In the genomic region with DNA sequence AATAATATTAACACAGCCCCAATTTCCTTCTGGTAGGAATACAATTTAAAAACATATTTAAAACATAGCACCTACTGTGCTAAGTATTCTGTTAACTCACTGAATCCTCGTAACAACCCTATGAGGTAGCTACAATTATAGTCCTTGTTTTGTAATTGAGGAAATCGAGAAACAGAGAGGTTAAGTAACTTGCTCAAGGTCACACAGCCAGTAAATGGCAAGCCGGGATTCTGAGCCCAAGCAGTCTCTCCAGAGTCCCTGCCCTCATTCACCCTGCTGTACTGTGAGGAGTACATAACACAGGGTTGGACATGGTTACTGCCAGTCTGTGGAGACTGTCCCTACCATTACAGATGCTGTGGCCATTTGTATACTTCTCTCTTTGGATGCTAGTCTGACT, we compare ENCODE assay signal across 23 cellular contexts. TPM values are rescaled to one million over a fixed set of nuclear protein-coding genes. Genes with fewer than 3 reads are reported as not detected.
A peak's percentile ranks its signal among the peaks of the same experiment; 100 is the strongest.
DNase-seq lines count a peak whose midpoint lies in the region; ATAC-seq, FAIRE-seq and TF ChIP-seq lines count a peak whose summit lies in the region.
"Had no signal": no experiment of that assay in that cellular context is flagged by ENCODE, and none has a peak within 500 bp of the region (broad histone marks: within the 10 kb centered on the region; RNA-seq: fewer than 3 reads in every experiment).

No MANE protein-coding gene starts in this region.

- TF ChIP-seq CTCF in HepG2 (CRISPR knock-in tag; IDR thresholded peaks at IDR 0.05) (no peak), right lobe of liver (IDR thresholded peaks at IDR 0.05) (no peak), HEK293 (tag by site-specific recombination; IDR thresholded peaks at IDR 0.05) (no peak), K562 (IDR thresholded peaks at IDR 0.05 in 2 of 3, conservative IDR thresholded peaks at IDR 0.05 in 1 of 3; ENCODE audit: insufficient read depth in 2 of 3, low read depth in 1 of 3, low read length in 3 of 3) (no peak), osteoblast (IDR thresholded peaks at IDR 0.05; ENCODE audit: extremely low read depth, low read depth, low read length) (no peak)

- intact Hi-C loops in HepG2 (cut with micrococcal nuclease; ENCODE audit: unreplicated experiment), result no loop called here
- intact Hi-C loops in right lobe of liver (cut with DNase I), result no loop called here
- intact Hi-C loops in K562 (cut with micrococcal nuclease), result no loop called here

- TF ChIP-seq POLR2A in HepG2 (IDR thresholded peaks at IDR 0.05; ENCODE audit: insufficient read depth in 1 of 2, low read depth in 2 of 2, low read length in 2 of 2) (no peak), right lobe of liver (IDR thresholded peaks at IDR 0.05) (no peak), K562 (conservative IDR thresholded peaks at IDR 0.05) (no peak)

- no peaks in the 10 kb centered on the region for H3K27me3 ChIP-seq in HepG2 (ENCODE audit: control insufficient read depth in 1 of 2, insufficient read depth in 2 of 2, low read length in 2 of 2)
- no peaks in the 10 kb centered on the region for H3K27me3 ChIP-seq in right lobe of liver
- H3K27me3 ChIP-seq in K562 (ENCODE audit: control insufficient read depth in 2 of 2, insufficient read depth in 2 of 2, low read length in 2 of 2), result no peaks in the 10 kb centered on the region
- H3K27me3 ChIP-seq in osteoblast (ENCODE audit: insufficient read depth, low read length), result no peaks in the 10 kb centered on the region
- H3K27me3 ChIP-seq: BLaER1 treated with 17β-estradiol and CSF1 and Interleukin-3, amounts not matched to agents 10 nM and 100 nM had no signal

- H4K20me1 ChIP-seq in HepG2 (ENCODE audit: insufficient read depth, low read length) (no peaks in the 10 kb centered on the region), K562 (replicated peaks; ENCODE audit: control insufficient read depth, insufficient read depth, low read length) (no peaks in the 10 kb centered on the region; the same call in 1 of the 2 replicates), osteoblast (ENCODE audit: insufficient read depth, low read length) (no peaks in the 10 kb centered on the region)

- H3K79me2 ChIP-seq in HepG2 (ENCODE audit: insufficient read depth, low read length) (no peaks in the 10 kb centered on the region), K562 (ENCODE audit: control insufficient read depth, insufficient read depth, low read length) (no peaks in the 10 kb centered on the region), osteoblast (ENCODE audit: insufficient read depth, low read length) (no peaks in the 10 kb centered on the region)

- FAIRE-seq in HepG2 (lab: Jason Lieb, UNC) (no peak), K562 (lab: Jason Lieb, UNC) (no peak)
- FAIRE-seq: A204.1, D721Med, G401.6, GM12891, GM19239 had no signal

- WGBS in HepG2 (ENCODE audit: low lambda C conversion rate), result 73% methylated on average over 3 of the region's 3 CpGs
- 89% methylated on average over 3 of the region's 3 CpGs for WGBS in right lobe of liver (ENCODE audit: insufficient coverage, low coverage, low lambda C conversion rate, missing lambda C conversion rate)
- WGBS in K562 (ENCODE audit: insufficient coverage, low coverage, missing lambda C conversion rate), result 14% methylated on average over 3 of the region's 3 CpGs

- no peak overlapping the region for H3K4me3 ChIP-seq in HepG2 (replicated peaks in 1 of 3; ENCODE audit: insufficient read depth in 1 of 3, low read depth in 2 of 3, low read length in 3 of 3)
- H3K4me3 ChIP-seq in right lobe of liver, result no peak overlapping the region
- no peak overlapping the region for H3K4me3 ChIP-seq in HEK293 (ENCODE audit: low read depth, low read length)
- H3K4me3 ChIP-seq in K562, result no peak overlapping the region
- H3K4me3 ChIP-seq in osteoblast (ENCODE audit: insufficient read depth, low read length), result no peak overlapping the region
- H3K4me3 ChIP-seq: BLaER1 treated with 17β-estradiol and CSF1 and Interleukin-3, amounts not matched to agents 10 nM and 100 nM had no signal

- H3K9me1 ChIP-seq in K562 (ENCODE audit: control insufficient read depth, insufficient read depth, low read length), result no peaks in the 10 kb centered on the region

- peaks cover 31% of the 10 kb centered on the region for H3K4me1 ChIP-seq in HepG2 (ENCODE audit: insufficient read depth, low read length)
- H3K4me1 ChIP-seq in right lobe of liver, result peaks cover 0 to 6% (median 0%) of the 10 kb centered on the region in 4 donors
- no peaks in the 10 kb centered on the region for H3K4me1 ChIP-seq in HEK293 (ENCODE audit: control insufficient read depth, insufficient read depth, low read length)
- peaks cover 0 to 5% of the 10 kb centered on the region in 2 experiments; a peak in 2 of 5 replicates for H3K4me1 ChIP-seq in K562 (replicated peaks in 1 of 2; ENCODE audit: control insufficient read depth in 2 of 2, insufficient read depth in 2 of 2, low read length in 2 of 2)
- peaks cover 6% of the 10 kb centered on the region for H3K4me1 ChIP-seq in osteoblast (ENCODE audit: insufficient read depth, low read length)
- H3K4me1 ChIP-seq: Caco-2 had no signal

- in situ Hi-C loops in HepG2 (cut with HindIII; ENCODE audit: extremely low pct_ligation_motif_present, low pct_unique_long_range_greater_than_20kb), result loop anchor here (25.0 kb wide), 1 partner anchor 617 kb away; no protein-coding TSS in a partner anchor
- in situ Hi-C loops in K562 (cut with MboI), result no loop called here

- H3K36me3 ChIP-seq in HepG2 (replicated peaks in 1 of 2; ENCODE audit: control insufficient read depth in 1 of 2, insufficient read depth in 2 of 2, low read length in 2 of 2) (peaks cover 0 to 4% of the 10 kb centered on the region in 2 experiments; a peak in 1 of 5 replicates), right lobe of liver (peaks cover 0 to 11% (median under 1%) of the 10 kb centered on the region in 4 donors), HEK293 (ENCODE audit: control insufficient read depth in 2 of 2, insufficient read depth in 1 of 2, low read length in 2 of 2) (peaks cover 0 to 20% of the 10 kb centered on the region in 2 experiments; a peak in 1 of 3 replicates), K562 (ENCODE audit: control insufficient read depth, insufficient read depth, low read length) (peaks cover 9% of the 10 kb centered on the region; the same call in 1 of the 3 replicates), osteoblast (ENCODE audit: insufficient read depth, low read length) (peaks cover 7% of the 10 kb centered on the region)

- no peak for TF ChIP-seq EP300 in HepG2 (IDR thresholded peaks at IDR 0.05; ENCODE audit: low read depth in 2 of 2, low read length in 2 of 2)
- TF ChIP-seq EP300 in HepG2 (CRISPR knock-in tag; IDR thresholded peaks at IDR 0.05; ENCODE audit: borderline replicate concordance), result no peak
- TF ChIP-seq EP300 in K562 (IDR thresholded peaks at IDR 0.05; ENCODE audit: low read length), result no peak

- H3K27ac ChIP-seq in HepG2 (ENCODE audit: extremely low read length, insufficient read depth, low read length) (no peak overlapping the region), right lobe of liver (no peak overlapping the region), HEK293 (ENCODE audit: extremely low read depth, low read depth, low read length) (no peak overlapping the region), K562 (ENCODE audit: extremely low read depth, low read depth, low read length) (no peak overlapping the region), osteoblast (ENCODE audit: low read depth, low read length) (no peak overlapping the region)
- H3K27ac ChIP-seq: BLaER1 treated with 17β-estradiol and CSF1 and Interleukin-3, amounts not matched to agents 10 nM and 100 nM; C4-2B had no signal

- H3K4me2 ChIP-seq in HepG2 (ENCODE audit: low read depth, low read length) (no peak overlapping the region), K562 (ENCODE audit: insufficient read depth, low read length) (no peak overlapping the region), osteoblast (ENCODE audit: insufficient read depth, low read length) (no peak overlapping the region)
- H3K4me2 ChIP-seq: BLaER1 treated with 17β-estradiol and CSF1 and Interleukin-3, amounts not matched to agents 10 nM and 100 nM had no signal

- CTCF ChIA-PET in HepG2 (lab: Yijun Ruan, JAX; ENCODE audit: low intra/inter-chr PET ratio, low total read pairs), result no interaction called here
- CTCF ChIA-PET in HEK293 (lab: Yijun Ruan, JAX), result interaction anchor here (0.6 to 0.8 kb wide), 2 partner anchors 42 to 494 kb away, joined by 3 to 5 read pairs; no protein-coding TSS in a partner anchor
- CTCF ChIA-PET in K562 (lab: Yijun Ruan, JAX; ENCODE audit: low intra/inter-chr PET ratio), result no interaction called here

- POLR2A ChIA-PET in HepG2 (lab: Yijun Ruan, JAX), result no interaction called here
- POLR2A ChIA-PET in HEK293 (lab: Yijun Ruan, JAX), result no interaction called here
- POLR2A ChIA-PET in K562 (lab: Yijun Ruan, JAX), result no interaction called here

- H2AFZ ChIP-seq in HepG2 (ENCODE audit: low read length) (no peak overlapping the region), K562 (ENCODE audit: low read depth, low read length) (no peak overlapping the region), osteoblast (ENCODE audit: low read length) (no peak overlapping the region)

- H3K9ac ChIP-seq in HepG2 (ENCODE audit: insufficient read depth, low read depth, low read length) (no peak overlapping the region), K562 (ENCODE audit: insufficient read depth in 1 of 2, low read depth in 2 of 2, low read length in 2 of 2) (no peak overlapping the region)
- H3K9ac ChIP-seq: BLaER1 treated with 17β-estradiol and CSF1 and Interleukin-3, amounts not matched to agents 10 nM and 100 nM had no signal

- TF ChIP-seq RAD21 in HepG2 (CRISPR knock-in tag; IDR thresholded peaks at IDR 0.05), result no peak
- no peak for TF ChIP-seq RAD21 in K562 (CRISPR knock-in tag; conservative IDR thresholded peaks at IDR 0.05 in 1 of 2, IDR thresholded peaks at IDR 0.05 in 1 of 2)

- no peak for DNase-seq in HepG2 (ENCODE audit: low spot score)
- no peak for DNase-seq in right lobe of liver
- no peak for DNase-seq in K562 (ENCODE audit: extremely low read depth in 1 of 4, low spot score in 3 of 4)
- peak; percentile 34 for DNase-seq in osteoblast (ENCODE audit: insufficient read length, low spot score, missing footprints)
- no peak for DNase-seq in NCI-H774 (lab: John Stamatoyannopoulos, UW)
- no peak for DNase-seq in NK-92 (lab: John Stamatoyannopoulos, UW; ENCODE audit: unreplicated experiment)
- DNase-seq: 8988T; AML-193; Caco-2; Calu3; CD4-positive, alpha-beta T cell; CD8-positive, alpha-beta T cell; DMS79 treated with DMSO at 0.1 percent for 48 hours; GF-D8 had no signal

- ATAC-seq in HepG2, result no peak
- ATAC-seq in right lobe of liver, result no peak
- ATAC-seq in K562, result no peak
- ATAC-seq in HG03196 (IDR thresholded peaks at IDR 0.05; ENCODE audit: unreplicated experiment), result no peak
- ATAC-seq: CD8-positive, alpha-beta T cell had no signal

- H3K9me3 ChIP-seq in HepG2 (ENCODE audit: low read length) (no peaks in the 10 kb centered on the region), right lobe of liver (no peaks in the 10 kb centered on the region), HEK293 (ENCODE audit: control insufficient read depth, insufficient read depth, low read depth, low read length) (no peaks in the 10 kb centered on the region), K562 (replicated peaks; ENCODE audit: control insufficient read depth, insufficient read depth, low read depth, low read length) (no peaks in the 10 kb centered on the region), osteoblast (ENCODE audit: low read depth, low read length) (no peaks in the 10 kb centered on the region)
- H3K9me3 ChIP-seq: BLaER1 treated with 17β-estradiol and CSF1 and Interleukin-3, amounts not matched to agents 10 nM and 100 nM; Caco-2 had no signal

- no TSS peak for BruUV-seq in HepG2 (replicated peaks; lab: Mats Ljungman, UMichigan)
- no TSS peak for BruUV-seq in K562 (replicated peaks; lab: Mats Ljungman, UMichigan)

RNA-seq across cellular contexts. Expression of gene SUDS3, which starts 44.3 kb away (rescaled TPM):
- 33.1 and 37.8 TPM in 2 replicates for total RNA-seq in HepG2 (2016; rRNA removed; fragmentation: Illumina TruSeq; extraction: Trizol)
- total RNA-seq in HepG2 (2016; cell fraction: cytosol; rRNA removed; fragmentation: Illumina TruSeq; extraction: Trizol; ENCODE audit: low read depth), result 4.5 and 5.5 TPM in 2 replicates
- 32.2 and 39.3 TPM in 2 replicates for total RNA-seq in HepG2 (2016; cell fraction: insoluble cytoplasmic fraction; rRNA removed; fragmentation: Illumina TruSeq; extraction: Trizol)
- total RNA-seq in HepG2 (2016; cell fraction: membrane; rRNA removed; fragmentation: Illumina TruSeq; extraction: Trizol), result 14.7 and 16.1 TPM in 2 replicates
- total RNA-seq in HepG2 (2016; cell fraction: nucleus; rRNA removed; fragmentation: Illumina TruSeq; extraction: Trizol), result 27.5 and 30.8 TPM in 2 replicates
- 17.7 and 20.2 TPM in 2 replicates for polyA plus RNA-seq in HepG2 (2011; rRNA removed)
- polyA plus RNA-seq in HepG2 (2011; cell fraction: cytosol; rRNA removed), result 8.1 and 11.4 TPM in 2 replicates
- 25.3 and 28.4 TPM in 2 replicates for polyA plus RNA-seq in HepG2 (2011; cell fraction: nucleus; rRNA removed)
- polyA plus RNA-seq in HepG2 (2012), result 12.1 and 13.1 TPM in 2 replicates
- 3.0 and 3.4 TPM in 2 replicates for polyA plus RNA-seq in HepG2 (2016; cell fraction: cytosol; fragmentation: Illumina TruSeq; extraction: Trizol; ENCODE audit: low read depth)
- 29.2 and 31.0 TPM in 2 replicates for polyA plus RNA-seq in HepG2 (2016; cell fraction: insoluble cytoplasmic fraction; fragmentation: Illumina TruSeq; extraction: Trizol; ENCODE audit: low read depth)
- 7.8 and 8.6 TPM in 2 replicates for polyA plus RNA-seq in HepG2 (2016; cell fraction: membrane; fragmentation: Illumina TruSeq; extraction: Trizol; ENCODE audit: low read depth)
- polyA plus RNA-seq in HepG2 (2016; cell fraction: nucleus; fragmentation: Illumina TruSeq; extraction: Trizol; ENCODE audit: insufficient read depth, low read depth), result 37.3 and 40.5 TPM in 2 replicates
- polyA minus RNA-seq in HepG2 (2011; rRNA and poly(A)+ RNA removed; ENCODE audit: low replicate concordance), result 19.1 and 23.0 TPM in 2 replicates
- 10.3 and 12.4 TPM in 2 replicates for polyA minus RNA-seq in HepG2 (2011; cell fraction: cytosol; rRNA and poly(A)+ RNA removed)
- 28.8 and 31.8 TPM in 2 replicates for polyA minus RNA-seq in HepG2 (2011; cell fraction: nucleus; rRNA and poly(A)+ RNA removed)
- 10 to 100 TPM in 5 of 6 experiments, 1 to 10 TPM in 1; 9.7 to 15.9 (median 13.6) TPM for total RNA-seq in right lobe of liver
- total RNA-seq in K562 (2011; cell fraction: chromatin; rRNA removed; ENCODE audit: low replicate concordance), result 42.9 and 58.5 TPM in 2 replicates
- total RNA-seq in K562 (2011; cell fraction: nucleolus; rRNA removed), result 29.9 and 31.8 TPM in 2 replicates
- total RNA-seq in K562 (2011; cell fraction: nucleoplasm; rRNA removed), result 77.4 and 101 TPM in 2 replicates
- 20.3 and 23.1 TPM in 2 replicates for total RNA-seq in K562 (2014; rRNA removed)
- total RNA-seq in K562 (2014; rRNA removed; fragmentation: Illumina TruSeq; extraction: Trizol), result 29.1 and 29.3 TPM in 2 replicates
- total RNA-seq in K562 (2015; rRNA removed; fragmentation: Illumina TruSeq; extraction: Trizol), result 28.5 and 29.3 TPM in 2 replicates
- total RNA-seq in K562 (2021), result 20.9 and 23.3 TPM in 2 replicates
- polyA plus RNA-seq in K562 (2011; rRNA removed), result 25.7 and 30.5 TPM in 2 replicates
- polyA plus RNA-seq in K562 (2011; cell fraction: cytosol; rRNA removed), result 9.6 and 19.5 TPM in 2 replicates
- 29.9 and 36.5 TPM in 2 replicates for polyA plus RNA-seq in K562 (2011; cell fraction: nucleus; rRNA removed)
- polyA plus RNA-seq in K562 (2012), result 14.6 and 23.5 TPM in 2 replicates
- polyA plus RNA-seq in K562 (2014; fragmentation: Illumina TruSeq; extraction: Trizol), result 19.6 and 24.0 TPM in 2 replicates
- 10 to 100 TPM in 1 of 2 experiments, 1 to 10 TPM in 1; 6.6 to 11.8 TPM for polyA plus RNA-seq in K562 (2014; fragmentation: Nextera tagmentation; extraction: Ambion mirVana)
- 20.6 and 24.2 TPM in 2 replicates for polyA plus RNA-seq in K562 (2014; rRNA removed)
- 26.7 and 28.3 TPM in 2 replicates for polyA minus RNA-seq in K562 (2011; rRNA and poly(A)+ RNA removed)
- 13.2 and 16.8 TPM in 2 replicates for polyA minus RNA-seq in K562 (2011; cell fraction: cytosol; rRNA and poly(A)+ RNA removed)
- polyA minus RNA-seq in K562 (2011; cell fraction: nucleus; rRNA and poly(A)+ RNA removed), result 12.0 and 17.3 TPM in 2 replicates
- total RNA-seq in osteoblast, result 25.9 and 29.7 TPM in 2 replicates

RNA-seq across cellular contexts. Expression of gene TAOK3, which starts 48.0 kb away (rescaled TPM):
- 12.3 and 16.5 TPM in 2 replicates for total RNA-seq in HepG2 (2016; rRNA removed; fragmentation: Illumina TruSeq; extraction: Trizol)
- total RNA-seq in HepG2 (2016; cell fraction: cytosol; rRNA removed; fragmentation: Illumina TruSeq; extraction: Trizol; ENCODE audit: low read depth), result 2.5 and 3.7 TPM in 2 replicates
- total RNA-seq in HepG2 (2016; cell fraction: insoluble cytoplasmic fraction; rRNA removed; fragmentation: Illumina TruSeq; extraction: Trizol), result 10.0 and 19.2 TPM in 2 replicates
- total RNA-seq in HepG2 (2016; cell fraction: membrane; rRNA removed; fragmentation: Illumina TruSeq; extraction: Trizol), result 6.8 and 6.9 TPM in 2 replicates
- 14.9 and 15.7 TPM in 2 replicates for total RNA-seq in HepG2 (2016; cell fraction: nucleus; rRNA removed; fragmentation: Illumina TruSeq; extraction: Trizol)
- polyA plus RNA-seq in HepG2 (2011; rRNA removed), result 8.5 and 10.4 TPM in 2 replicates
- polyA plus RNA-seq in HepG2 (2011; cell fraction: cytosol; rRNA removed), result 5.9 and 11.1 TPM in 2 replicates
- 11.8 and 13.6 TPM in 2 replicates for polyA plus RNA-seq in HepG2 (2011; cell fraction: nucleus; rRNA removed)
- polyA plus RNA-seq in HepG2 (2012), result 9.5 and 10.2 TPM in 2 replicates
- 0.64 and 0.66 TPM in 2 replicates for polyA plus RNA-seq in HepG2 (2016; cell fraction: cytosol; fragmentation: Illumina TruSeq; extraction: Trizol; ENCODE audit: low read depth)
- 19.3 and 19.4 TPM in 2 replicates for polyA plus RNA-seq in HepG2 (2016; cell fraction: insoluble cytoplasmic fraction; fragmentation: Illumina TruSeq; extraction: Trizol; ENCODE audit: low read depth)
- polyA plus RNA-seq in HepG2 (2016; cell fraction: membrane; fragmentation: Illumina TruSeq; extraction: Trizol; ENCODE audit: low read depth), result 2.8 and 3.6 TPM in 2 replicates
- polyA plus RNA-seq in HepG2 (2016; cell fraction: nucleus; fragmentation: Illumina TruSeq; extraction: Trizol; ENCODE audit: insufficient read depth, low read depth), result 16.3 and 22.1 TPM in 2 replicates
- 20.1 and 23.9 TPM in 2 replicates for polyA minus RNA-seq in HepG2 (2011; rRNA and poly(A)+ RNA removed; ENCODE audit: low replicate concordance)
- polyA minus RNA-seq in HepG2 (2011; cell fraction: cytosol; rRNA and poly(A)+ RNA removed), result 6.3 and 9.3 TPM in 2 replicates
- polyA minus RNA-seq in HepG2 (2011; cell fraction: nucleus; rRNA and poly(A)+ RNA removed), result 22.1 and 24.2 TPM in 2 replicates
- total RNA-seq in right lobe of liver, result 10 to 100 TPM; 12.2 to 21.9 (median 17.7) TPM
- 71.5 and 240 TPM in 2 replicates for total RNA-seq in K562 (2011; cell fraction: chromatin; rRNA removed; ENCODE audit: low replicate concordance)
- total RNA-seq in K562 (2011; cell fraction: nucleolus; rRNA removed), result 37.2 and 54.2 TPM in 2 replicates
- 77.6 and 79.9 TPM in 2 replicates for total RNA-seq in K562 (2011; cell fraction: nucleoplasm; rRNA removed)
- total RNA-seq in K562 (2014; rRNA removed), result 40.8 and 47.1 TPM in 2 replicates
- total RNA-seq in K562 (2014; rRNA removed; fragmentation: Illumina TruSeq; extraction: Trizol), result 52.7 and 62.8 TPM in 2 replicates
- total RNA-seq in K562 (2015; rRNA removed; fragmentation: Illumina TruSeq; extraction: Trizol), result 58.4 and 66.5 TPM in 2 replicates
- 40.7 and 45.7 TPM in 2 replicates for total RNA-seq in K562 (2021)
- polyA plus RNA-seq in K562 (2011; rRNA removed), result 57.3 and 60.2 TPM in 2 replicates
- 28.8 and 41.0 TPM in 2 replicates for polyA plus RNA-seq in K562 (2011; cell fraction: cytosol; rRNA removed)
- polyA plus RNA-seq in K562 (2011; cell fraction: nucleus; rRNA removed), result 32.1 and 33.0 TPM in 2 replicates
- polyA plus RNA-seq in K562 (2012), result 30.3 and 35.6 TPM in 2 replicates
- 70.8 and 83.5 TPM in 2 replicates for polyA plus RNA-seq in K562 (2014; fragmentation: Illumina TruSeq; extraction: Trizol)
- polyA plus RNA-seq in K562 (2014; fragmentation: Nextera tagmentation; extraction: Ambion mirVana), result 10 to 100 TPM; 24.3 to 28.0 TPM
- polyA plus RNA-seq in K562 (2014; rRNA removed), result 35.7 and 42.5 TPM in 2 replicates
- 114 TPM in 2 replicates for polyA minus RNA-seq in K562 (2011; rRNA and poly(A)+ RNA removed)
- polyA minus RNA-seq in K562 (2011; cell fraction: cytosol; rRNA and poly(A)+ RNA removed), result 32.5 and 38.7 TPM in 2 replicates
- polyA minus RNA-seq in K562 (2011; cell fraction: nucleus; rRNA and poly(A)+ RNA removed), result 30.8 and 64.6 TPM in 2 replicates
- total RNA-seq in osteoblast, result 27.9 and 34.8 TPM in 2 replicates

Comparison
In these comparisons a context has a peak if more than half of its experiments do, and no peak if none do; other contexts are left out.
1. Of the 241 proteins assayed by ChIP-seq in both HepG2 and K562: peak only in HepG2: none; only in K562: ADNP, KDM1A and ZFP36; in both: none; in neither: 238.